17 cellular contexts compared by ENCODE assay signal in genomic region chr3:13403213-13403817, GRCh38.
"Had no signal": no experiment of that assay in that cellular context is flagged by ENCODE, and none has a peak within 500 bp of the region (broad histone marks: within the 10 kb centered on the region; RNA-seq: fewer than 3 reads in every experiment).

No MANE protein-coding gene starts in this region.

- H3K4me3 ChIP-seq: breast epithelium, uterus had no signal

- DNase-seq: activated CD4-positive, alpha-beta T cell treated with anti-CD3 and anti-CD28 coated beads, Interleukin-2, amount 10 ng/mL, durations not matched to agents 24 days and 14 days; activated gamma-delta T cell treated with Interleukin-2 at 50 U/mL for 16 hours; activated naive CD8-positive, alpha-beta T cell treated with anti-CD3 and anti-CD28 coated beads, Interleukin-2, amount 10 ng/mL, durations not matched to agents 7 days and 5 days; activated T-cell treated with anti-CD3 and anti-CD28 coated beads, Interleukin-2, amount 50 U/mL, for 1 hour; aorta; effector CD4-positive, alpha-beta T cell; kidney; left ventricle myocardium superior; mesendoderm; stimulated activated CD4-positive, alpha-beta T cell treated with anti-CD3 and anti-CD28 coated beads, Interleukin-4, amount 100 ng/mL, for 1 hour; stimulated activated CD8-positive, alpha-beta memory T cell treated with anti-CD3 and anti-CD28 coated beads, Interleukin-4, amount 100 ng/mL, for 48 hours; SW 1271; T1000; uterus had no signal

- H3K27ac Mint-ChIP-seq: activated CD4-positive, alpha-beta T cell treated with anti-CD3 and anti-CD28 coated beads, Interleukin-2, amount 10 ng/mL, durations not matched to agents 24 days and 14 days had no signal

- H3K4me3 Mint-ChIP-seq: activated CD4-positive, alpha-beta T cell treated with anti-CD3 and anti-CD28 coated beads, Interleukin-2, amount 10 ng/mL, durations not matched to agents 24 days and 14 days; activated naive CD8-positive, alpha-beta T cell treated with anti-CD3 and anti-CD28 coated beads, Interleukin-2, amount 10 ng/mL, durations not matched to agents 7 days and 5 days; neural crest cell had no signal

- H3K9ac ChIP-seq: parathyroid adenoma had no signal

- H3K27me3 Mint-ChIP-seq: activated CD4-positive, alpha-beta T cell treated with anti-CD3 and anti-CD28 coated beads, Interleukin-2, amount 10 ng/mL, durations not matched to agents 24 days and 14 days; activated naive CD8-positive, alpha-beta T cell treated with anti-CD3 and anti-CD28 coated beads, Interleukin-2, amount 10 ng/mL, durations not matched to agents 7 days and 5 days had no signal

- ATAC-seq: left ventricle myocardium superior had no signal

- H3K27me3 ChIP-seq: breast epithelium, uterus had no signal

- H3K36me3 ChIP-seq: breast epithelium, uterus had no signal

- H3K4me1 ChIP-seq: breast epithelium, uterus had no signal
